Comparison of ENCODE assay signal across 9 cellular contexts in the genomic region with DNA sequence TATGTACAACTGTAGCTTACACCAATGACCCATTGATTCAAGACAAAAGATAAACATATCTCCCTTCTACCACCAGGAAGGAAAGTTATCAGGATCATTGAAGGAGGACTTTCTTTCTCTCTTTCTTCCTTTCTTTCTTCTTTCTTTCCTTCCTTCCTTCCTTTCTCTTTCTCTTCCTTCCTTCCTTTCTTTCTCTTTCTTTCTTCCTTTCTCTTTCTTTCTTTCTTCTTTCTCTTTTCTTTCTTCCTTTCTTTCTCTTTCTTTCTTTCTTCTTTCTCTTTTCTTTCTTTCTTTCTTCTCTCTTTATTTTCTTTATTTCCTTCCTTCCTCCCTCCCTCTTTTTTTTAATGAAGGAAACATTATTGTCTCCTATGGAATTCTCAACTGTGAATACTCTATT. TPM values are rescaled to one million over a fixed set of nuclear protein-coding genes. Genes with fewer than 3 reads are reported as not detected.
"Had no signal": no experiment of that assay in that cellular context is flagged by ENCODE, and none has a peak within 500 bp of the region (broad histone marks: within the 10 kb centered on the region; RNA-seq: fewer than 3 reads in every experiment).

No MANE protein-coding gene starts in this region.

- H3K9ac ChIP-seq: KMS-11 had no signal

- DNase-seq: H7, IMR-90, KBM-7 had no signal

- H3K4me3 ChIP-seq: GM23338, HAP-1 had no signal

- ATAC-seq: GM23338, HCT116 had no signal

- H3K36me3 ChIP-seq: HAP-1 had no signal

- H2AFZ ChIP-seq: GM23338 had no signal

- H3K4me3 Mint-ChIP-seq: GM23338 had no signal

- H3K9me3 ChIP-seq: HAP-1 had no signal

- H3K4me1 ChIP-seq: HAP-1 had no signal

- H3K4me2 ChIP-seq: GM23338, KMS-11 had no signal

- H3K27ac Mint-ChIP-seq: GM23338 had no signal

- H3K27ac ChIP-seq: KMS-11 had no signal

- H3K9me3 Mint-ChIP-seq: GM23338 had no signal

RNA-seq across cellular contexts. Expression of a gene that starts 10.6 kb away (rescaled TPM):
- total RNA-seq: GM23338, H4, H7, HT-29, IMR-90 had no signal
- polyA plus RNA-seq: GM23338, IMR-90 had no signal

RNA-seq across cellular contexts. Expression of a gene that starts 12.7 kb away (rescaled TPM):
- total RNA-seq: GM23338, H4, H7, HT-29, IMR-90 had no signal
- polyA plus RNA-seq: GM23338, IMR-90 had no signal

RNA-seq across cellular contexts. Expression of a gene that starts 24.2 kb away (rescaled TPM):
- total RNA-seq: GM23338, H4, H7, HT-29, IMR-90 had no signal
- polyA plus RNA-seq: GM23338, IMR-90 had no signal

RNA-seq across cellular contexts. Expression of a gene that starts 29.2 kb away (rescaled TPM):
- total RNA-seq: GM23338, H4, H7, HT-29, IMR-90 had no signal
- polyA plus RNA-seq: GM23338, IMR-90 had no signal

RNA-seq across cellular contexts. Expression of a gene that starts 50.0 kb away (rescaled TPM):
- total RNA-seq: GM23338, H4, H7, HT-29, IMR-90 had no signal
- polyA plus RNA-seq: GM23338, IMR-90 had no signal
